Comparison of ENCODE assay signal across 19 cellular contexts in genomic region chr3:128081846-128082245, GRCh38. TPM values are rescaled to one million over a fixed set of nuclear protein-coding genes. Genes with fewer than 3 reads are reported as not detected.
DNase-seq lines count a peak whose midpoint lies in the region; ATAC-seq and TF ChIP-seq lines count a peak whose summit lies in the region.
"Had no signal": no experiment of that assay in that cellular context is flagged by ENCODE, and none has a peak within 500 bp of the region (broad histone marks: within the 10 kb centered on the region; RNA-seq: fewer than 3 reads in every experiment).

No MANE protein-coding gene starts in this region.

- H3K36me3 ChIP-seq in IMR-90 (ENCODE audit: control insufficient read depth, insufficient read depth, low read length) (peaks cover 8% of the 10 kb centered on the region), colonic mucosa (no peaks in the 10 kb centered on the region), right lobe of liver (no peaks in the 10 kb centered on the region), mesendoderm (ENCODE audit: control insufficient read depth, insufficient read depth, low read length) (peaks cover 8% of the 10 kb centered on the region)

- H3K4me1 ChIP-seq in IMR-90 (ENCODE audit: control insufficient read depth, insufficient read depth, low read length) (peaks cover 32% of the 10 kb centered on the region), colonic mucosa (peaks cover 7% of the 10 kb centered on the region), right lobe of liver (peaks cover 2 to 63% (median 29%) of the 10 kb centered on the region in 4 donors), mesendoderm (ENCODE audit: control insufficient read depth, low read depth, low read length) (no peaks in the 10 kb centered on the region)

- no peak for TF ChIP-seq RAD21 in IMR-90 (IDR thresholded peaks at IDR 0.05; ENCODE audit: low read length)

- H2AFZ ChIP-seq in IMR-90 (replicated peaks; ENCODE audit: low read length, poor library complexity), result no peak overlapping the region

- H3K18ac ChIP-seq in IMR-90 (ENCODE audit: low read depth, low read length), result no peak overlapping the region
- H3K18ac ChIP-seq in mesendoderm (ENCODE audit: low read length), result no peak overlapping the region

- H2AK5ac ChIP-seq in IMR-90 (ENCODE audit: low read depth, low read length) (peak overlapping the region; percentile 76; the same call in 1 of the 2 replicates), mesendoderm (ENCODE audit: low read length) (no peak overlapping the region)

- H4K91ac ChIP-seq in IMR-90 (ENCODE audit: insufficient read depth, low read depth, low read length), result peak overlapping the region; percentile 31

- no peaks in the 10 kb centered on the region for H3K9me3 Mint-ChIP-seq in stimulated activated effector memory CD8-positive, alpha-beta T cell treated with anti-CD3 and anti-CD28 coated beads, Interleukin-12 subunit alpha, Interleukin-12 subunit beta, amount 100 ng/mL, for 72 hours
- H3K9me3 Mint-ChIP-seq: stimulated activated memory B cell treated with anti-CD40 and anti-IgM and Interleukin-4, amounts not matched to agents 10 μg/mL and 1 μg/mL and 100 μg/mL, for 72 hours had no signal

- H3K23ac ChIP-seq in IMR-90 (ENCODE audit: low read depth, low read length), result 0 out of 2 replicates have a peak overlapping the region, but pooled peaks have one; percentile 42
- no peak overlapping the region for H3K23ac ChIP-seq in mesendoderm (ENCODE audit: low read length)

- no peak overlapping the region for H3K4me3 Mint-ChIP-seq in stimulated activated effector memory CD8-positive, alpha-beta T cell treated with anti-CD3 and anti-CD28 coated beads, Interleukin-12 subunit alpha, Interleukin-12 subunit beta, amount 100 ng/mL, for 72 hours
- H3K4me3 Mint-ChIP-seq: activated CD8-positive, alpha-beta T cell treated with anti-CD3 and anti-CD28 coated beads, Interleukin-2, amount 10 ng/mL, durations not matched to agents 7 days and 5 days; stimulated activated memory B cell treated with anti-CD40 and anti-IgM and Interleukin-4, amounts not matched to agents 10 μg/mL and 1 μg/mL and 100 μg/mL, for 72 hours had no signal

- ATAC-seq in IMR-90 (ENCODE audit: low read depth) (peak; percentile 19), right lobe of liver (peak; percentile 71 to 84 (median 76))
- ATAC-seq in stimulated activated effector memory CD8-positive, alpha-beta T cell treated with anti-CD3 and anti-CD28 coated beads, Interleukin-12 subunit alpha, Interleukin-12 subunit beta, amount 100 ng/mL, for 72 hours, result no peak
- ATAC-seq: activated CD8-positive, alpha-beta T cell treated with anti-CD3 and anti-CD28 coated beads, Interleukin-2, amount 10 ng/mL, durations not matched to agents 7 days and 5 days; GM12878; HCT116; stimulated activated memory B cell treated with anti-CD40 and anti-IgM and Interleukin-4, amounts not matched to agents 10 μg/mL and 1 μg/mL and 100 μg/mL, for 72 hours had no signal

- H3K9ac ChIP-seq in IMR-90 (ENCODE audit: low read depth, low read length) (no peak overlapping the region), colonic mucosa (ENCODE audit: low read depth in 2 of 2, low read length in 2 of 2) (no peak overlapping the region), mesendoderm (ENCODE audit: low read length) (no peak overlapping the region)
- H3K9ac ChIP-seq: BLaER1 treated with 17β-estradiol and CSF1 and Interleukin-3, amounts not matched to agents 10 nM and 100 nM had no signal

- H3K4me1 Mint-ChIP-seq in stimulated activated effector memory CD8-positive, alpha-beta T cell treated with anti-CD3 and anti-CD28 coated beads, Interleukin-12 subunit alpha, Interleukin-12 subunit beta, amount 100 ng/mL, for 72 hours, result peaks cover 7% of the 10 kb centered on the region
- H3K4me1 Mint-ChIP-seq: stimulated activated memory B cell treated with anti-CD40 and anti-IgM and Interleukin-4, amounts not matched to agents 10 μg/mL and 1 μg/mL and 100 μg/mL, for 72 hours had no signal

- H3K56ac ChIP-seq in IMR-90 (ENCODE audit: extremely low read depth, insufficient read depth, low read length) (no peak overlapping the region), mesendoderm (ENCODE audit: low read length) (no peak overlapping the region)

- peaks cover 22% of the 10 kb centered on the region for H4K20me1 ChIP-seq in IMR-90 (ENCODE audit: insufficient read depth, low read length)

- H3K9me3 ChIP-seq in IMR-90 (ENCODE audit: control insufficient read depth, insufficient read depth, low read length), result no peaks in the 10 kb centered on the region
- H3K9me3 ChIP-seq in colonic mucosa, result no peaks in the 10 kb centered on the region
- H3K9me3 ChIP-seq in right lobe of liver, result no peaks in the 10 kb centered on the region
- H3K9me3 ChIP-seq: BLaER1 treated with 17β-estradiol and CSF1 and Interleukin-3, amounts not matched to agents 10 nM and 100 nM; SJSA1; tibial nerve had no signal

- H4K5ac ChIP-seq in IMR-90 (ENCODE audit: low read depth, low read length), result no peak overlapping the region
- no peak overlapping the region for H4K5ac ChIP-seq in mesendoderm (ENCODE audit: low read length)

- H3K27me3 ChIP-seq in IMR-90 (ENCODE audit: control insufficient read depth, insufficient read depth, low read length) (no peaks in the 10 kb centered on the region), colonic mucosa (no peaks in the 10 kb centered on the region), right lobe of liver (no peaks in the 10 kb centered on the region), mesendoderm (ENCODE audit: insufficient read depth, low read length, poor library complexity) (no peaks in the 10 kb centered on the region)
- H3K27me3 ChIP-seq: SJSA1, tibial nerve had no signal

- BruUV-seq in IMR-90 (replicated peaks; lab: Mats Ljungman, UMichigan), result no TSS peak

- H2BK120ac ChIP-seq in IMR-90 (ENCODE audit: low read depth, low read length), result peak overlapping the region; percentile 44; the same call in 1 of the 2 replicates
- no peak overlapping the region for H2BK120ac ChIP-seq in mesendoderm (ENCODE audit: low read depth, low read length)

- H3K4me2 ChIP-seq in IMR-90 (ENCODE audit: low read depth, low read length) (no peak overlapping the region), mesendoderm (ENCODE audit: low read length) (no peak overlapping the region)
- H3K4me2 ChIP-seq: BLaER1 treated with 17β-estradiol and CSF1 and Interleukin-3, amounts not matched to agents 10 nM and 100 nM had no signal

- in situ Hi-C loops in IMR-90 (cut with MboI; ENCODE audit: low sequenced_read_pairs), result no loop called here

- H3K4ac ChIP-seq in IMR-90 (ENCODE audit: low read depth, low read length) (peak overlapping the region; percentile 66), mesendoderm (ENCODE audit: low read depth, low read length) (no peak overlapping the region)

- dilution Hi-C loops in IMR-90 (cut with HindIII; ENCODE audit: low sequenced_read_pairs, unreplicated experiment), result no loop called here

- CTCF ChIA-PET in IMR-90 (lab: Yijun Ruan, JAX), result interaction anchor here (1.8 kb wide), 1 partner anchor 14 kb away, joined by 6 read pairs; no protein-coding TSS in a partner anchor

- TF ChIP-seq CTCF in AG10803 (conservative IDR thresholded peaks at IDR 0.05; ENCODE audit: low read length) (no peak), IMR-90 (conservative IDR thresholded peaks at IDR 0.05; ENCODE audit: low read depth, low read length) (no peak), colonic mucosa (IDR thresholded peaks at IDR 0.05) (no peak), right lobe of liver (IDR thresholded peaks at IDR 0.05) (peak in 1 of 4 donors; percentile 19)

- H3K4me3 ChIP-seq in AG10803 (ENCODE audit: low read length), result no peak overlapping the region
- no peak overlapping the region for H3K4me3 ChIP-seq in IMR-90 (ENCODE audit: insufficient read depth, low read depth, low read length)
- no peak overlapping the region for H3K4me3 ChIP-seq in colonic mucosa
- peak overlapping the region in 1 of 3 donors; percentile 22 for H3K4me3 ChIP-seq in right lobe of liver
- no peak overlapping the region for H3K4me3 ChIP-seq in mesendoderm (ENCODE audit: low read length)
- H3K4me3 ChIP-seq: BLaER1 treated with 17β-estradiol and CSF1 and Interleukin-3, amounts not matched to agents 10 nM and 100 nM; GM12878; SJSA1; tibial nerve had no signal

- H3K14ac ChIP-seq in IMR-90 (replicated peaks; ENCODE audit: low read depth, low read length), result 0 out of 2 replicates have a peak overlapping the region, but pooled peaks have one; percentile 31

- no peak for TF ChIP-seq POLR2A in IMR-90 (IDR thresholded peaks at IDR 0.05; ENCODE audit: low read depth, low read length)
- TF ChIP-seq POLR2A in right lobe of liver (IDR thresholded peaks at IDR 0.05), result no peak

- intact Hi-C loops in IMR-90 (cut with micrococcal nuclease) (no loop called here), colonic mucosa (cut with DNase I) (no loop called here), right lobe of liver (cut with DNase I) (no loop called here)

- H3K79me1 ChIP-seq in IMR-90 (ENCODE audit: low read depth in 1 of 2, low read length in 2 of 2) (peaks cover 0 to 51% of the 10 kb centered on the region in 2 experiments; a peak in 2 of 4 replicates), mesendoderm (ENCODE audit: low read length) (no peaks in the 10 kb centered on the region)

- DNase-seq in AG10803 (ENCODE audit: low read depth), result peak; percentile 69
- DNase-seq in IMR-90, result peak; percentile 78
- DNase-seq in colonic mucosa, result peak; percentile 36
- peak in 2 of 3 donors; percentile 75 to 82 for DNase-seq in right lobe of liver
- no peak for DNase-seq in stimulated activated effector memory CD8-positive, alpha-beta T cell treated with anti-CD3 and anti-CD28 coated beads, Interleukin-12 subunit alpha, Interleukin-12 subunit beta, amount 100 ng/mL, for 72 hours (ENCODE audit: low spot score in 2 of 2)
- DNase-seq in stimulated activated CD4-positive, alpha-beta T cell treated with anti-CD3 and anti-CD28 coated beads, Interleukin-2, amount 100 ng/mL, for 24 hours, result no peak
- DNase-seq in mesendoderm, result no peak
- DNase-seq in cerebellar nuclear complex (lab: John Stamatoyannopoulos, UW), result no peak
- DNase-seq: activated CD8-positive, alpha-beta T cell treated with anti-CD3 and anti-CD28 coated beads, Interleukin-2, amount 10 ng/mL, durations not matched to agents 7 days and 5 days; aorta; foreskin melanocyte; NCI-H1105 treated with DMSO at 0.1 percent for 48 hours; NCI-H2227 treated with DMSO at 0.1 percent for 48 hours had no signal

- no peak overlapping the region for H4K8ac ChIP-seq in IMR-90 (ENCODE audit: low read depth in 2 of 2, low read length in 2 of 2)
- H4K8ac ChIP-seq in mesendoderm (ENCODE audit: low read depth, low read length), result no peak overlapping the region

- peaks cover 35% of the 10 kb centered on the region for H3K9me1 ChIP-seq in IMR-90 (ENCODE audit: insufficient read depth, low read length)

- 0 out of 3 replicates have a peak overlapping the region, but pooled peaks have one; percentile 72 for H2BK15ac ChIP-seq in IMR-90 (ENCODE audit: low read depth, low read length)
- H2BK15ac ChIP-seq in mesendoderm (replicated peaks; ENCODE audit: low read depth), result no peak overlapping the region

- peak overlapping the region; percentile 57 for H2BK20ac ChIP-seq in IMR-90 (ENCODE audit: low read depth, low read length)

- no CpG with 5 or more reads among the region's 4 CpGs for WGBS in IMR-90 (ENCODE audit: extremely low coverage in 2 of 2, insufficient read length in 1 of 2), 2 experiments
- 28% methylated on average over 4 of the region's 4 CpGs for WGBS in right lobe of liver (ENCODE audit: insufficient coverage, low coverage, low lambda C conversion rate, missing lambda C conversion rate)
- no CpG with 5 or more reads among the region's 4 CpGs for WGBS in mesendoderm (ENCODE audit: extremely low coverage, insufficient coverage, low lambda C conversion rate)

- H3K27ac ChIP-seq in IMR-90 (ENCODE audit: insufficient read depth, low read length) (no peak overlapping the region), colonic mucosa (no peak overlapping the region), right lobe of liver (peak overlapping the region; percentile 52 to 68 (median 62)), mesendoderm (ENCODE audit: low read depth, low read length) (no peak overlapping the region)
- H3K27ac ChIP-seq: BLaER1 treated with 17β-estradiol and CSF1 and Interleukin-3, amounts not matched to agents 10 nM and 100 nM; SJSA1; tibial nerve had no signal

- H3K27ac Mint-ChIP-seq in stimulated activated effector memory CD8-positive, alpha-beta T cell treated with anti-CD3 and anti-CD28 coated beads, Interleukin-12 subunit alpha, Interleukin-12 subunit beta, amount 100 ng/mL, for 72 hours, result no peak overlapping the region
- H3K27ac Mint-ChIP-seq: activated CD8-positive, alpha-beta T cell treated with anti-CD3 and anti-CD28 coated beads, Interleukin-2, amount 10 ng/mL, durations not matched to agents 7 days and 5 days; stimulated activated memory B cell treated with anti-CD40 and anti-IgM and Interleukin-4, amounts not matched to agents 10 μg/mL and 1 μg/mL and 100 μg/mL, for 72 hours had no signal

- peaks cover 65% of the 10 kb centered on the region for H3K36me3 Mint-ChIP-seq in stimulated activated effector memory CD8-positive, alpha-beta T cell treated with anti-CD3 and anti-CD28 coated beads, Interleukin-12 subunit alpha, Interleukin-12 subunit beta, amount 100 ng/mL, for 72 hours

- H2BK5ac ChIP-seq in IMR-90 (ENCODE audit: low read depth, low read length, poor library complexity, severe bottlenecking), result no peak overlapping the region
- H2BK5ac ChIP-seq in mesendoderm (ENCODE audit: low read length), result no peak overlapping the region

- no peaks in the 10 kb centered on the region for H3K79me2 ChIP-seq in mesendoderm (ENCODE audit: control insufficient read depth, insufficient read depth, low read length)

- H2AK9ac ChIP-seq in IMR-90 (replicated peaks; ENCODE audit: low read depth, low read length, poor library complexity), result no peak overlapping the region

- POLR2A ChIA-PET in IMR-90 (lab: Charles Lee; ENCODE audit: unreplicated experiment), result no interaction called here

RNA-seq across cellular contexts. Expression of gene SEC61A1, which starts 29.6 kb away (rescaled TPM):
- 478 and 487 TPM in 2 replicates for total RNA-seq in IMR-90 (2012; rRNA removed)
- 347 and 377 TPM in 2 replicates for polyA plus RNA-seq in IMR-90 (2012; rRNA removed)
- polyA plus RNA-seq in IMR-90 (2012; cell fraction: cytosol; rRNA removed), result 212 and 332 TPM in 2 replicates
- polyA plus RNA-seq in IMR-90 (2012; cell fraction: nucleus; rRNA removed; ENCODE audit: low replicate concordance), result 308 and 317 TPM in 2 replicates
- total RNA-seq in colonic mucosa, result 100 to 1,000 TPM; 184 to 250 TPM
- total RNA-seq in right lobe of liver, result 100 to 1,000 TPM; 120 to 187 (median 151) TPM
- 140 TPM for polyA plus RNA-seq in mesendoderm (2013, experiment 1 of 2)
- polyA plus RNA-seq in mesendoderm (2013, experiment 2 of 2), result 137 TPM

RNA-seq across cellular contexts. Expression of gene RUVBL1, which starts 41.8 kb away (rescaled TPM):
- total RNA-seq in IMR-90 (2012; rRNA removed) (83.3 and 99.2 TPM in 2 replicates), colonic mucosa (10 to 100 TPM; 16.1 to 48.2 TPM), right lobe of liver (10 to 100 TPM in 5 of 6 experiments, 1 to 10 TPM in 1; 8.6 to 20.3 (median 12.9) TPM)
- polyA plus RNA-seq in IMR-90 (2012; rRNA removed), result 68.7 and 75.2 TPM in 2 replicates
- 43.0 and 49.3 TPM in 2 replicates for polyA plus RNA-seq in IMR-90 (2012; cell fraction: cytosol; rRNA removed)
- 21.0 and 28.8 TPM in 2 replicates for polyA plus RNA-seq in IMR-90 (2012; cell fraction: nucleus; rRNA removed; ENCODE audit: low replicate concordance)
- 80.0 TPM for polyA plus RNA-seq in mesendoderm (2013, experiment 1 of 2)
- polyA plus RNA-seq in mesendoderm (2013, experiment 2 of 2), result 79.2 TPM

Comparison
In these comparisons a context has a peak if more than half of its experiments do, and no peak if none do; other contexts are left out.
1. DNase-seq: peak in AG10803 (single experiment), IMR-90 (single experiment), colonic mucosa (single experiment) and right lobe of liver (2 of 3); none in stimulated activated effector memory CD8-positive, alpha-beta T cell treated with anti-CD3 and anti-CD28 coated beads, Interleukin-12 subunit alpha, Interleukin-12 subunit beta, amount 100 ng/mL, for 72 hours (0 of 2), stimulated activated CD4-positive, alpha-beta T cell treated with anti-CD3 and anti-CD28 coated beads, Interleukin-2, amount 100 ng/mL, for 24 hours (0 of 2), mesendoderm (single experiment) and cerebellar nuclear complex (0 of 2).
2. H3K27ac ChIP-seq: peak in right lobe of liver (3 of 3); none in IMR-90 (single experiment), colonic mucosa (single experiment) and mesendoderm (single experiment).